In genomic region chr2:70789304-70790078, GRCh38 we compare ENCODE assay signal across 8 cellular contexts. TPM values are rescaled to one million over a fixed set of nuclear protein-coding genes. Genes with fewer than 3 reads are reported as not detected.
A peak's percentile ranks its signal among the peaks of the same experiment; 100 is the strongest.
DNase-seq lines count a peak whose midpoint lies in the region; ATAC-seq, FAIRE-seq and TF ChIP-seq lines count a peak whose summit lies in the region.

No MANE protein-coding gene starts in this region.

- peak; percentile 79 for FAIRE-seq in TTC549 (lab: Jason Lieb, UNC)

- POLR2A ChIA-PET in MCF 10A (lab: Yijun Ruan, JAX), result interaction anchor here (0.6 kb wide), 1 partner anchor 62 kb away, joined by 3 read pairs; no protein-coding TSS in a partner anchor

- H3K27ac Mint-ChIP-seq in MCF 10A (ENCODE audit: low read depth, unreplicated experiment), result no peak overlapping the region
- no peak overlapping the region for H3K27ac Mint-ChIP-seq in immature natural killer cell

- intact Hi-C loops in MCF 10A (cut with micrococcal nuclease), result loop anchor here (1.0 kb wide), 2 partner anchors 82 to 158 kb away; no protein-coding TSS in a partner anchor

- no peaks in the 10 kb centered on the region; the same call in 1 of the 2 replicates for H3K27me3 ChIP-seq in GM06990 (replicated peaks; ENCODE audit: control insufficient read depth, insufficient read depth, low read length)

- BruUV-seq in MCF 10A (replicated peaks; lab: Mats Ljungman, UMichigan), result no TSS peak

- H3K36me3 ChIP-seq in GM06990 (ENCODE audit: control insufficient read depth, insufficient read depth, low read length), result no peaks in the 10 kb centered on the region

- peaks cover 5% of the 10 kb centered on the region for H3K4me1 Mint-ChIP-seq in MCF 10A (ENCODE audit: insufficient read depth, unreplicated experiment)
- peaks cover 9 to 13% of the 10 kb centered on the region in 2 donors for H3K4me1 Mint-ChIP-seq in immature natural killer cell

- peak; percentile 67 for TF ChIP-seq CTCF in GM06990 (IDR thresholded peaks at IDR 0.05; ENCODE audit: insufficient read depth, low read length, poor library complexity, severe bottlenecking)
- peak; percentile 53 for TF ChIP-seq CTCF in MCF 10A (IDR thresholded peaks at IDR 0.05; ENCODE audit: unreplicated experiment)

- H3K36me3 Mint-ChIP-seq in MCF 10A (ENCODE audit: insufficient read depth, unreplicated experiment), result no peaks in the 10 kb centered on the region
- no peaks in the 10 kb centered on the region for H3K36me3 Mint-ChIP-seq in immature natural killer cell

- CTCF ChIA-PET in MCF 10A (lab: Yijun Ruan, JAX), result interaction anchor here (0.6 to 2.0 kb wide), 22 partner anchors 9 to 485 kb away, joined by 3 to 13 read pairs (median 4); no protein-coding TSS in a partner anchor

- H3K4me3 Mint-ChIP-seq in MCF 10A (ENCODE audit: unreplicated experiment), result peak overlapping the region; percentile 52
- H3K4me3 Mint-ChIP-seq in immature natural killer cell, result peak overlapping the region; percentile 83 to 96 (median 88)

- H3K9me3 Mint-ChIP-seq in MCF 10A (ENCODE audit: unreplicated experiment) (no peaks in the 10 kb centered on the region), immature natural killer cell (no peaks in the 10 kb centered on the region)

- H3K4me3 ChIP-seq in GM06990 (replicated peaks; ENCODE audit: low read depth, low read length), result no peak overlapping the region

- H3K27me3 Mint-ChIP-seq in MCF 10A (ENCODE audit: insufficient read depth, unreplicated experiment) (peaks cover 55% of the 10 kb centered on the region), immature natural killer cell (ENCODE audit: low read depth in 3 of 3) (peaks cover 11 to 21% (median 12%) of the 10 kb centered on the region in 3 donors)

- no peak for ATAC-seq in HG02981 (IDR thresholded peaks at IDR 0.05; ENCODE audit: unreplicated experiment)

- DNase-seq in GM06990 (ENCODE audit: extremely low read depth, insufficient read length), result peak; percentile 45
- DNase-seq in NCI-H146 (lab: John Stamatoyannopoulos, UW), result peak; percentile 75
- peak; percentile 63 for DNase-seq in MCF 10A (ENCODE audit: unreplicated experiment)
- peak; percentile 51 to 68 (median 61) for DNase-seq in immature natural killer cell
- DNase-seq in stimulated activated CD4-positive, alpha-beta T cell treated with anti-CD3 and anti-CD28 coated beads, Interleukin-15, amount 100 ng/mL, for 1 hour (ENCODE audit: low read depth in 1 of 2, low spot score in 1 of 2), result peak; percentile 9 to 47
- no peak for DNase-seq in NK-92 treated with Interleukin-12 subunit alpha and Interleukin-12 subunit beta, amount 100 ng/mL, for 24 hours (lab: John Stamatoyannopoulos, UW)

RNA-seq across cellular contexts. Expression of gene FIGLA, which starts 1.0 kb away (rescaled TPM):
- total RNA-seq in MCF 10A (2022), result not detected in 2 replicates
- polyA plus RNA-seq in immature natural killer cell, result under 1 TPM in 1 of 3 donors, not detected in 2; 0.53 TPM

RNA-seq across cellular contexts. Expression of gene ADD2, which starts 21.5 kb away (rescaled TPM):
- total RNA-seq in MCF 10A (2022), result 0.23 and 0.34 TPM in 2 replicates
- not detected for polyA plus RNA-seq in immature natural killer cell

RNA-seq across cellular contexts. Expression of gene CLEC4F, which starts 30.9 kb away (rescaled TPM):
- total RNA-seq in MCF 10A (2022), result not detected in 2 replicates
- not detected for polyA plus RNA-seq in immature natural killer cell

RNA-seq across cellular contexts. Expression of gene CD207, which starts 46.1 kb away (rescaled TPM):
- total RNA-seq in MCF 10A (2022), result not detected in 2 replicates
- under 1 TPM in 2 of 3 donors, not detected in 1; 0.20 TPM for polyA plus RNA-seq in immature natural killer cell
